Comparison of ENCODE assay signal across 9 cellular contexts in the genomic region with DNA sequence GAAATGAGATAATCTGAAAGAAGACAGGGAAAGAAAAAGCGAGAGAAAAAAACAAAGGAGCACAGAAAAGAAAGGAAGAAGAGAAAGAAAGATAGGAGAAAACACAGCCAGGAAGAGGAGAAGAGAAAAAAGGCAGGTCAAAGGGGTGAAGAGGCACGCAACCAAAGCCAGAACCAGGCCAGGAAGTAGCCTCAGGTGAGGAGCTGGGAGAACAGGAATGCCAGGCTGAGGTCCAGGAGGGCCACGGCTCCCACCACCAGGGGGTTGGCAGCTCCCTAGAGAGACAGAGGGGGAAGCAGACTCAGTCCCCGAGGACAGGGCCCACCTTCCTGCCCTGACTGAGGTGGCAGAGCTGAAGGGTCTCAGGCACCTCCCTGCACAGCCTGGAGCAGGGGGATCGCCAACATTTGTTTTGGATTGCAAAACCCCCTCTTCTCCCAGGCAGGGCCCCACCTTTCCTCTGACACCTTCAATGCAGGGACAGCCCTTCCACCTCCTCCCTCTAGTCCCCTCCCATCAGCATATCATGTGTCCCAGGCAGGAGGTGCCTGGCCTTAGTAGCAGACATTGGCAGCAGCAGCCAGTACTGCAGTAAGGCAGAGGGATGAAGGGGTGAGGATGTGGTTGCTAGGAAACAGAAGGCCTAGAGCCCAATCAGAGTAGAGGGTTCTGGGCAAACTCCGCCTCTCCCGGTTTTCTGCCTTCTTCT. TPM values are rescaled to one million over a fixed set of nuclear protein-coding genes. Genes with fewer than 3 reads are reported as not detected.
DNase-seq lines count a peak whose midpoint lies in the region; ATAC-seq and TF ChIP-seq lines count a peak whose summit lies in the region.
"Had no signal": no experiment of that assay in that cellular context is flagged by ENCODE, and none has a peak within 500 bp of the region (broad histone marks: within the 10 kb centered on the region; RNA-seq: fewer than 3 reads in every experiment).

No MANE protein-coding gene starts in this region.

- H3K27ac ChIP-seq in breast epithelium (peak overlapping the region; percentile 88 to 91), lower lobe of right lung (no peak overlapping the region)
- H3K27ac ChIP-seq: neutrophil had no signal

- H3K27me3 Mint-ChIP-seq in neural crest cell (ENCODE audit: low read depth) = peaks cover 53% of the 10 kb centered on the region

- intact Hi-C loops in breast epithelium (cut with DNase I; ENCODE audit: low total_unique reads) (no loop called here), lower lobe of right lung (cut with DNase I) (loop anchor here (10.0 kb wide), 1 partner anchor 95 kb away; no protein-coding TSS in a partner anchor), sciatic nerve (cut with DNase I) (loop anchor here (10.0 kb wide), 1 partner anchor 245 kb away; a partner anchor contains a TSS)

- peaks cover 33% of the 10 kb centered on the region for H3K4me1 Mint-ChIP-seq in neural crest cell

- no peaks in the 10 kb centered on the region for H3K9me3 Mint-ChIP-seq in neural crest cell

- H3K4me1 ChIP-seq in breast epithelium (peaks cover 4 to 13% of the 10 kb centered on the region in 2 donors), lower lobe of right lung (peaks cover 28% of the 10 kb centered on the region)

- H3K4me3 ChIP-seq in breast epithelium = peak overlapping the region in 1 of 3 donors; percentile 20
- H3K4me3 ChIP-seq in lower lobe of right lung = no peak overlapping the region

- H3K36me3 Mint-ChIP-seq in neural crest cell (ENCODE audit: low read depth) = no peaks in the 10 kb centered on the region

- peak overlapping the region; percentile 41 for H3K4me3 Mint-ChIP-seq in neural crest cell

- peak in 2 of 3 donors; percentile 22 to 64 for TF ChIP-seq CTCF in breast epithelium (IDR thresholded peaks at IDR 0.05)
- TF ChIP-seq CTCF in neural crest cell (conservative IDR thresholded peaks at IDR 0.05) = no peak
- no peak for TF ChIP-seq CTCF in lower lobe of right lung (IDR thresholded peaks at IDR 0.05)

- ATAC-seq in lower lobe of right lung (no peak), sciatic nerve (no peak)

- H3K27ac Mint-ChIP-seq in neural crest cell (ENCODE audit: unreplicated experiment) = no peak overlapping the region

- no peaks in the 10 kb centered on the region for H3K27me3 ChIP-seq in breast epithelium
- peaks cover 3% of the 10 kb centered on the region for H3K27me3 ChIP-seq in lower lobe of right lung (ENCODE audit: low read depth)

- DNase-seq in DMS53 (lab: John Stamatoyannopoulos, UW) = peak; percentile 71
- no peak for DNase-seq in DMS53 treated with DMSO at 0.1 percent for 48 hours (lab: John Stamatoyannopoulos, UW; ENCODE audit: unreplicated experiment)
- peak; percentile 39 for DNase-seq in NCI-H1436 treated with DMSO at 0.1 percent for 48 hours (lab: John Stamatoyannopoulos, UW)
- peak; percentile 61 to 77 for DNase-seq in breast epithelium (ENCODE audit: low spot score in 2 of 2)
- no peak for DNase-seq in neural crest cell (ENCODE audit: low read depth, low spot score)
- no peak for DNase-seq in DMS79 treated with DMSO at 0.1 percent for 48 hours (lab: John Stamatoyannopoulos, UW)
- no peak for DNase-seq in lower lobe of right lung
- DNase-seq in sciatic nerve (ENCODE audit: low spot score) = no peak

- no peak for TF ChIP-seq POLR2A in breast epithelium (IDR thresholded peaks at IDR 0.05)

- H3K36me3 ChIP-seq in breast epithelium (no peaks in the 10 kb centered on the region), lower lobe of right lung (peaks cover 15% of the 10 kb centered on the region)

- H3K9me3 ChIP-seq in breast epithelium = no peaks in the 10 kb centered on the region
- H3K9me3 ChIP-seq in lower lobe of right lung = no peaks in the 10 kb centered on the region
- H3K9me3 ChIP-seq: neutrophil had no signal

RNA-seq across cellular contexts. Expression of a gene that starts 2.0 kb away (rescaled TPM):
- total RNA-seq in breast epithelium = 100 to 1,000 TPM in 2 of 3 donors, 10 to 100 TPM in 1; 30.9 to 172 (median 149) TPM
- 42.3 and 53.2 TPM in 2 replicates for total RNA-seq in neural crest cell
- total RNA-seq in lower lobe of right lung = 146 TPM
- 59.6 TPM for total RNA-seq in sciatic nerve

RNA-seq across cellular contexts. Expression of a gene that starts 9.0 kb away (rescaled TPM):
- total RNA-seq in breast epithelium = under 1 TPM; 0.66 to 0.96 (median 0.73) TPM
- 1.3 and 1.4 TPM in 2 replicates for total RNA-seq in neural crest cell
- total RNA-seq in lower lobe of right lung = 5.1 TPM
- 0.85 TPM for total RNA-seq in sciatic nerve

RNA-seq across cellular contexts. Expression of a gene that starts 13.5 kb away (rescaled TPM):
- total RNA-seq in breast epithelium (10 to 100 TPM; 13.6 to 22.1 (median 21.0) TPM), neural crest cell (19.4 and 19.6 TPM in 2 replicates), lower lobe of right lung (19.1 TPM), sciatic nerve (19.7 TPM)

RNA-seq across cellular contexts. Expression of a gene that starts 18.0 kb away (rescaled TPM):
- total RNA-seq in breast epithelium (1 to 10 TPM in 1 of 3 donors, under 1 TPM in 2; 0.48 to 1.2 (median 0.66) TPM), neural crest cell (9.9 and 11.0 TPM in 2 replicates), lower lobe of right lung (5.1 TPM), sciatic nerve (7.4 TPM)

Comparison
In these comparisons a context has a peak if more than half of its experiments do, and no peak if none do; other contexts are left out.
1. DNase-seq: peak in DMS53 (single experiment), NCI-H1436 treated with DMSO at 0.1 percent for 48 hours (single experiment) and breast epithelium (2 of 2); none in DMS53 treated with DMSO at 0.1 percent for 48 hours (single experiment), neural crest cell (single experiment), DMS79 treated with DMSO at 0.1 percent for 48 hours (single experiment), lower lobe of right lung (single experiment) and sciatic nerve (single experiment).
2. CTCF ChIP-seq: peak in breast epithelium (2 of 3); none in neural crest cell (single experiment) and lower lobe of right lung (single experiment).